ENCODE assay signal across 26 cellular contexts in the genomic region with DNA sequence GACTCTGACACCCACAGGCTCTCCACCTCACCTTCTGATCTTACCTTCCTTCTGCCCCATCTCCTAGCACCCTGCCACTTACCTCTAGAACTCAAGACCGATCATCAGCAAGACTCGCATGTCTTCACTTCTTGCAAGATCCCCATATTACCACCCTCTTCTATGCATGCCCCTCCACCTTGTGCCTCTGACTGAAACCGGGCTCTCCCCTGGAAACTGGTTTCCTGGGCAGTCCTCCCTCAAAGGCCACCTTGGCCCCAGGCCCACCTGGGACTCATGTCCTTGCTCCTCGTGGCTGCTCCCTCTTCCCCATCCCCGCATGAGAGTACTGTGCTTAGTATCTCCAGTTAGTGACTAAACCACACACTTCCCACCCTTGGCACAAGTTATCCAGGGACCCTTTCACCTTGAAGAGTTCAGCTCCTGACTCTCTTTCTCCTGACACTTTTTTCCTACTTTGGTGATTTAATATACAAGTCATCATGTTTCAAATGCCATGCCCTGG.
DNase-seq lines count a peak whose midpoint lies in the region; FAIRE-seq and TF ChIP-seq lines count a peak whose summit lies in the region.
"Had no signal": no experiment of that assay in that cellular context is flagged by ENCODE, and none has a peak within 500 bp of the region (broad histone marks: within the 10 kb centered on the region; RNA-seq: fewer than 3 reads in every experiment).

No MANE protein-coding gene starts in this region.

- H3K9me3 Mint-ChIP-seq in osteocyte (ENCODE audit: unreplicated experiment): peaks cover 5% of the 10 kb centered on the region
- H3K9me3 Mint-ChIP-seq: CD4-positive, alpha-beta T cell; GM23338 had no signal

- no peak overlapping the region for H4K5ac ChIP-seq in H1 (ENCODE audit: insufficient read length, low read depth, low read length)

- no peak overlapping the region for H3K56ac ChIP-seq in H1 (replicated peaks; ENCODE audit: insufficient read length, low read depth, low read length)

- H3K27me3 ChIP-seq in H1 (replicated peaks in 1 of 4; ENCODE audit: control insufficient read depth in 3 of 4, extremely low read depth in 1 of 4, insufficient read depth in 3 of 4, low read length in 3 of 4): peaks cover 0 to 11% (median under 1%) of the 10 kb centered on the region in 4 experiments; a peak in 4 of 7 replicates
- H3K27me3 ChIP-seq in osteoblast (ENCODE audit: insufficient read depth, low read length): no peaks in the 10 kb centered on the region
- H3K27me3 ChIP-seq: BLaER1 treated with 17β-estradiol and CSF1 and Interleukin-3, amounts not matched to agents 10 nM and 100 nM had no signal

- POLR2A ChIA-PET in H1 (lab: Charles Lee; ENCODE audit: partially characterized antibody): no interaction called here

- H3K27ac ChIP-seq in H1 (ENCODE audit: low read depth, low read length) (no peak overlapping the region), osteoblast (ENCODE audit: low read depth, low read length) (no peak overlapping the region)
- H3K27ac ChIP-seq: A549; BLaER1 treated with 17β-estradiol and CSF1 and Interleukin-3, amounts not matched to agents 10 nM and 100 nM had no signal

- H4K8ac ChIP-seq in H1 (ENCODE audit: extremely low read depth, insufficient read depth, low read length): no peak overlapping the region

- H3K4me3 ChIP-seq in H1 (ENCODE audit: extremely low read depth in 1 of 4, insufficient read depth in 2 of 4, low read depth in 3 of 4, low read length in 4 of 4) (no peak overlapping the region), osteoblast (ENCODE audit: insufficient read depth, low read length) (no peak overlapping the region)
- H3K4me3 ChIP-seq: A549; BLaER1 treated with 17β-estradiol and CSF1 and Interleukin-3, amounts not matched to agents 10 nM and 100 nM; GM23338; HAP-1 had no signal

- H3K9ac ChIP-seq in H1 (replicated peaks in 1 of 4; ENCODE audit: extremely low read depth in 1 of 4, low read depth in 3 of 4, low read length in 3 of 4): no peak overlapping the region
- H3K9ac ChIP-seq: BLaER1 treated with 17β-estradiol and CSF1 and Interleukin-3, amounts not matched to agents 10 nM and 100 nM had no signal

- H2BK15ac ChIP-seq in H1 (ENCODE audit: low read length): no peak overlapping the region

- H3K4me1 Mint-ChIP-seq in osteocyte (ENCODE audit: unreplicated experiment): no peaks in the 10 kb centered on the region
- H3K4me1 Mint-ChIP-seq: CD14-positive monocyte; CD8-positive, alpha-beta memory T cell had no signal

- no peak overlapping the region for H3K4me3 Mint-ChIP-seq in osteocyte (ENCODE audit: unreplicated experiment)
- H3K4me3 Mint-ChIP-seq: CD14-positive monocyte; CD4-positive, alpha-beta T cell; CD8-positive, alpha-beta memory T cell; GM23338; HFFc6 had no signal

- no peaks in the 10 kb centered on the region for H3K79me1 ChIP-seq in H1 (ENCODE audit: low read depth, low read length)

- H3K18ac ChIP-seq in H1 (ENCODE audit: extremely low read depth, low read length): no peak overlapping the region

- H2AFZ ChIP-seq in H1 (ENCODE audit: low read length): no peak overlapping the region
- no peak overlapping the region for H2AFZ ChIP-seq in osteoblast (ENCODE audit: low read length)
- H2AFZ ChIP-seq: GM23338 had no signal

- H3K9me3 ChIP-seq in H1 (ENCODE audit: insufficient read depth in 2 of 2, low read depth in 1 of 2, low read length in 1 of 2): no peaks in the 10 kb centered on the region
- H3K9me3 ChIP-seq in osteoblast (ENCODE audit: low read depth, low read length): no peaks in the 10 kb centered on the region
- H3K9me3 ChIP-seq: A549, BE2C, HAP-1 had no signal

- H3K36me3 Mint-ChIP-seq in osteocyte (ENCODE audit: unreplicated experiment): no peaks in the 10 kb centered on the region
- H3K36me3 Mint-ChIP-seq: CD14-positive monocyte; CD8-positive, alpha-beta memory T cell had no signal

- H4K20me1 ChIP-seq in H1 (replicated peaks in 1 of 2; ENCODE audit: control insufficient read depth in 1 of 2, insufficient read depth in 2 of 2, low read length in 2 of 2) (no peaks in the 10 kb centered on the region), osteoblast (ENCODE audit: insufficient read depth, low read length) (no peaks in the 10 kb centered on the region)
- H4K20me1 ChIP-seq: BLaER1 treated with 17β-estradiol and CSF1 and Interleukin-3, amounts not matched to agents 10 nM and 100 nM had no signal

- no peak overlapping the region for H3K23ac ChIP-seq in H1 (ENCODE audit: insufficient read length)

- H3K79me2 ChIP-seq in H1 (ENCODE audit: control insufficient read depth in 1 of 2, insufficient read depth in 2 of 2, low read length in 2 of 2) (no peaks in the 10 kb centered on the region), osteoblast (ENCODE audit: insufficient read depth, low read length) (no peaks in the 10 kb centered on the region)

- TF ChIP-seq EP300 in H1 (IDR thresholded peaks at IDR 0.05; ENCODE audit: borderline replicate concordance in 1 of 2, low read depth in 2 of 2, low read length in 2 of 2): no peak

- no peak overlapping the region for H2BK12ac ChIP-seq in H1 (ENCODE audit: low read depth, low read length)

- no peak for FAIRE-seq in H1 (lab: Jason Lieb, UNC)
- FAIRE-seq: A549, D721Med, G401.6, GM12892, H54 had no signal

- no peak overlapping the region for H3K4ac ChIP-seq in H1 (replicated peaks; ENCODE audit: insufficient read length, low read depth, low read length)

- CTCF ChIA-PET in H1 (lab: Charles Lee; ENCODE audit: partially characterized antibody): interaction anchor here (1.2 to 2.0 kb wide), 2 partner anchors 11 to 133 kb away, joined by 3 to 6 read pairs; no protein-coding TSS in a partner anchor

- TF ChIP-seq POLR2A in H1 (IDR thresholded peaks at IDR 0.05; ENCODE audit: control extremely low read depth in 1 of 2, low read depth in 2 of 2, low read length in 2 of 2): no peak

- no peak overlapping the region for H3K14ac ChIP-seq in H1 (ENCODE audit: insufficient read length)

- H3K4me2 ChIP-seq in H1 (ENCODE audit: insufficient read depth in 1 of 2, low read depth in 2 of 2, low read length in 2 of 2): no peak overlapping the region
- H3K4me2 ChIP-seq in osteoblast (ENCODE audit: insufficient read depth, low read length): no peak overlapping the region
- H3K4me2 ChIP-seq: A549; BLaER1 treated with 17β-estradiol and CSF1 and Interleukin-3, amounts not matched to agents 10 nM and 100 nM; GM23338 had no signal

- TF ChIP-seq RAD21 in H1 (IDR thresholded peaks at IDR 0.05 in 1 of 2, conservative IDR thresholded peaks at IDR 0.05 in 1 of 2; ENCODE audit: low read depth in 2 of 2, low read length in 2 of 2): no peak

- H3K36me3 ChIP-seq in H1 (ENCODE audit: control insufficient read depth in 2 of 4, insufficient read depth in 4 of 4, low read length in 3 of 4) (no peaks in the 10 kb centered on the region), osteoblast (ENCODE audit: insufficient read depth, low read length) (no peaks in the 10 kb centered on the region)
- H3K36me3 ChIP-seq: BE2C; BLaER1 treated with 17β-estradiol and CSF1 and Interleukin-3, amounts not matched to agents 10 nM and 100 nM; HAP-1 had no signal

- peak; percentile 12 for DNase-seq in activated effector memory CD4-positive, alpha-beta T cell treated with anti-CD3 and anti-CD28 coated beads, Interleukin-2, amount 50 U/mL, for 16 hours
- no peak for DNase-seq in activated effector memory CD4-positive, alpha-beta T cell treated with Interleukin-2 at 50 U/mL for 16 hours
- DNase-seq in H1 (ENCODE audit: low read depth in 1 of 2, low spot score in 2 of 2) (peak in 1 of 2 experiments; percentile 33), osteocyte (ENCODE audit: extremely low spot score, unreplicated experiment) (peak; percentile 75), DMS153 treated with DMSO at 0.1 percent for 48 hours (lab: John Stamatoyannopoulos, UW; ENCODE audit: unreplicated experiment) (no peak), osteoblast (ENCODE audit: insufficient read length, low spot score, missing footprints) (no peak), DMS79 treated with DMSO at 0.1 percent for 48 hours (lab: John Stamatoyannopoulos, UW) (no peak)
- DNase-seq: 8988T; ACHN; AML-193; BE2C; CD4-positive, alpha-beta T cell; CD8-positive, alpha-beta memory T cell; DMS 273 treated with DMSO at 0.1 percent for 48 hours; DMS53; DND-41; HFFc6 had no signal

- H3K27ac Mint-ChIP-seq in osteocyte (ENCODE audit: unreplicated experiment): no peak overlapping the region
- H3K27ac Mint-ChIP-seq: CD14-positive monocyte; CD4-positive, alpha-beta T cell; CD8-positive, alpha-beta memory T cell; GM23338; HFFc6 had no signal

- WGBS in H1 (ENCODE audit: extremely low coverage in 1 of 2, insufficient coverage in 1 of 2, insufficient read length in 1 of 2, insufficient replicate concordance in 2 of 2, low coverage in 1 of 2, low lambda C conversion rate in 2 of 2, missing lambda C conversion rate in 1 of 2), 2 experiments: 82% methylated on average over 5 of the region's 5 CpGs; no CpG with 5 or more reads in 1 of the 2 experiments

- no peak overlapping the region for H4K91ac ChIP-seq in H1 (replicated peaks; ENCODE audit: insufficient read length, low read length)

- no peak overlapping the region for H2BK5ac ChIP-seq in H1 (ENCODE audit: low read depth, low read length)

- no peak for TF ChIP-seq CTCF in H1 (IDR thresholded peaks at IDR 0.05; ENCODE audit: control extremely low read depth in 1 of 3, insufficient read depth in 1 of 3, low read depth in 1 of 3, low read length in 3 of 3)
- no peak for TF ChIP-seq CTCF in osteocyte (IDR thresholded peaks at IDR 0.05)
- TF ChIP-seq CTCF in osteoblast (IDR thresholded peaks at IDR 0.05; ENCODE audit: extremely low read depth, low read depth, low read length): no peak

- no peak overlapping the region for H2BK120ac ChIP-seq in H1 (replicated peaks; ENCODE audit: low read depth, low read length)

- H2AK5ac ChIP-seq in H1 (ENCODE audit: low read depth, low read length): no peak overlapping the region

- peaks cover 7% of the 10 kb centered on the region; the same call in 1 of the 2 replicates for H3K23me2 ChIP-seq in H1 (ENCODE audit: low read depth, low read length)

- H2BK20ac ChIP-seq in H1 (ENCODE audit: low read length): peak overlapping the region; percentile 49; the same call in 1 of the 2 replicates

- H3K27me3 Mint-ChIP-seq in osteocyte (ENCODE audit: unreplicated experiment): no peaks in the 10 kb centered on the region

- peaks cover 0 to 25% (median 7%) of the 10 kb centered on the region in 4 experiments; a peak in 6 of 7 replicates for H3K4me1 ChIP-seq in H1 (replicated peaks in 1 of 4; ENCODE audit: control insufficient read depth in 3 of 4, insufficient read depth in 4 of 4, low read length in 3 of 4)
- no peaks in the 10 kb centered on the region for H3K4me1 ChIP-seq in osteoblast (ENCODE audit: insufficient read depth, low read length)
- H3K4me1 ChIP-seq: A549, BE2C, HAP-1 had no signal

TF ChIP-seq in H1, 55 proteins besides CTCF, POLR2A, EP300 and RAD21 (continues in another document):
- TF ChIP-seq RNF2 (IDR thresholded peaks at IDR 0.05; ENCODE audit: borderline replicate concordance, low read depth, low read length, missing control alignments, poor library complexity, severe bottlenecking) (no peak), CBX5 (IDR thresholded peaks at IDR 0.05; ENCODE audit: low read depth, low read length) (no peak), SUZ12 (IDR thresholded peaks at IDR 0.05; ENCODE audit: low read length) (no peak), MAFK (IDR thresholded peaks at IDR 0.05; ENCODE audit: low read depth, low read length) (no peak), KDM5A (IDR thresholded peaks at IDR 0.05; ENCODE audit: low read length) (no peak)

Comparison
In these comparisons a context has a peak if more than half of its experiments do, and no peak if none do; other contexts are left out.
1. DNase-seq: peak in activated effector memory CD4-positive, alpha-beta T cell treated with anti-CD3 and anti-CD28 coated beads, Interleukin-2, amount 50 U/mL, for 16 hours (single experiment) and osteocyte (single experiment); none in activated effector memory CD4-positive, alpha-beta T cell treated with Interleukin-2 at 50 U/mL for 16 hours (single experiment), DMS153 treated with DMSO at 0.1 percent for 48 hours (single experiment), osteoblast (single experiment) and DMS79 treated with DMSO at 0.1 percent for 48 hours (single experiment).